Comparison of ENCODE assay signal across 8 cellular contexts in genomic region chr4:7802093-7802726, GRCh38.
DNase-seq lines count a peak whose midpoint lies in the region; ATAC-seq lines count a peak whose summit lies in the region.

No MANE protein-coding gene starts in this region.

- H3K4me3 Mint-ChIP-seq in central memory CD8-positive, alpha-beta T cell = no peak overlapping the region

- H3K27ac Mint-ChIP-seq in central memory CD8-positive, alpha-beta T cell (ENCODE audit: low read depth) = no peak overlapping the region

- peaks cover 6% of the 10 kb centered on the region for H3K4me1 Mint-ChIP-seq in central memory CD8-positive, alpha-beta T cell

- peak; percentile 83 for DNase-seq in AG08396 (ENCODE audit: low spot score)
- DNase-seq in NCI-H2196 treated with DMSO at 0.1 percent for 48 hours (lab: John Stamatoyannopoulos, UW; ENCODE audit: unreplicated experiment) = peak; percentile 48
- DNase-seq in activated CD4-positive, alpha-beta T cell treated with anti-CD3 and anti-CD28 coated beads for 24 hours (ENCODE audit: low read depth in 2 of 2) = peak; percentile 75 to 82
- DNase-seq in central memory CD8-positive, alpha-beta T cell (ENCODE audit: low spot score in 2 of 2) = peak; percentile 63 to 65
- DNase-seq in left kidney (ENCODE audit: low read depth, low spot score) = peak; percentile 94
- peak; percentile 71 to 83 for DNase-seq in stimulated activated CD4-positive, alpha-beta T cell treated with anti-CD3 and anti-CD28 coated beads, Interleukin-4, amount 100 ng/mL, for 48 hours (ENCODE audit: low read depth in 2 of 2)

- H3K9me3 Mint-ChIP-seq in central memory CD8-positive, alpha-beta T cell = no peaks in the 10 kb centered on the region

- ATAC-seq in GM18511 (IDR thresholded peaks at IDR 0.05; ENCODE audit: unreplicated experiment) (peak; percentile 88), HG03064 (IDR thresholded peaks at IDR 0.05; ENCODE audit: low read depth, unreplicated experiment) (peak; percentile 86)
- ATAC-seq in central memory CD8-positive, alpha-beta T cell (replicated peaks; ENCODE audit: extremely low read depth, poor library complexity, severe bottlenecking) = peak; percentile 81

- H3K36me3 Mint-ChIP-seq in central memory CD8-positive, alpha-beta T cell (ENCODE audit: insufficient read depth) = peaks cover 14% of the 10 kb centered on the region

- H3K27me3 Mint-ChIP-seq in central memory CD8-positive, alpha-beta T cell = no peaks in the 10 kb centered on the region

Comparison
In these comparisons a context has a peak if more than half of its experiments do, and no peak if none do; other contexts are left out.
1. Peak in every context shown above with its lines: DNase-seq and ATAC-seq.